Comparison of ENCODE assay signal across 1 cellular context in genomic region chr1:84620720-84621313, GRCh38.
TF ChIP-seq lines count a peak whose summit lies in the region.

No MANE protein-coding gene starts in this region.

TF ChIP-seq in HepG2, 621 proteins besides CTCF, POLR2A, EP300 and RAD21 (continued from another document):
- TF ChIP-seq SALL2 (CRISPR knock-in tag; IDR thresholded peaks at IDR 0.05) (no peak), SP1 (IDR thresholded peaks at IDR 0.05) (no peak), SP1 (CRISPR knock-in tag; IDR thresholded peaks at IDR 0.05) (no peak), ZMYM2 (CRISPR knock-in tag; IDR thresholded peaks at IDR 0.05) (peak; percentile 62; the same call in 1 of the 2 replicates), RFXAP (CRISPR knock-in tag; IDR thresholded peaks at IDR 0.05; ENCODE audit: borderline replicate concordance) (0 out of 2 replicates have a peak, but pooled peaks have one; percentile 21), HNRNPLL (IDR thresholded peaks at IDR 0.05; ENCODE audit: low read depth, low read length, poor library complexity, severe bottlenecking) (peak; percentile 96), ZNF501 (CRISPR knock-in tag; IDR thresholded peaks at IDR 0.05) (peak; percentile 60), ZNF574 (CRISPR knock-in tag; IDR thresholded peaks at IDR 0.05) (peak; percentile 61; the same call in 1 of the 2 replicates), ZNF333 (CRISPR knock-in tag; IDR thresholded peaks at IDR 0.05; ENCODE audit: borderline replicate concordance) (peak; percentile 39; the same call in 1 of the 2 replicates), MTA1 (CRISPR knock-in tag; IDR thresholded peaks at IDR 0.05; ENCODE audit: borderline replicate concordance) (no peak), NAIF1 (CRISPR knock-in tag; IDR thresholded peaks at IDR 0.05; ENCODE audit: borderline replicate concordance) (peak; percentile 94), MXD1 (CRISPR knock-in tag; IDR thresholded peaks at IDR 0.05) (peak; percentile 49; the same call in 1 of the 2 replicates), ZNF234 (CRISPR knock-in tag; conservative IDR thresholded peaks at IDR 0.05) (0 out of 2 replicates have a peak, but pooled peaks have one; percentile 60), ZNF20 (CRISPR knock-in tag; IDR thresholded peaks at IDR 0.05) (no peak), ZNF121 (CRISPR knock-in tag; IDR thresholded peaks at IDR 0.05) (0 out of 2 replicates have a peak, but pooled peaks have one; percentile 27), ZBED4 (CRISPR knock-in tag; IDR thresholded peaks at IDR 0.05; ENCODE audit: borderline replicate concordance) (peak; percentile 64; the same call in 1 of the 2 replicates)
